In genomic region chr17:795721-796120, GRCh38 we compare ENCODE assay signal across 23 cellular contexts. TPM values are rescaled to one million over a fixed set of nuclear protein-coding genes. Genes with fewer than 3 reads are reported as not detected.
DNase-seq lines count a peak whose midpoint lies in the region; ATAC-seq and TF ChIP-seq lines count a peak whose summit lies in the region.
"Had no signal": no experiment of that assay in that cellular context is flagged by ENCODE, and none has a peak within 500 bp of the region (broad histone marks: within the 10 kb centered on the region; RNA-seq: fewer than 3 reads in every experiment).

No MANE protein-coding gene starts in this region.

- H4K5ac ChIP-seq in H9 (ENCODE audit: insufficient read length, low read depth, low read length): no peak overlapping the region

- H2BK5ac ChIP-seq in H9 (ENCODE audit: insufficient read length, low read length): no peak overlapping the region
- H2BK5ac ChIP-seq in neuronal stem cell (ENCODE audit: low read length): no peak overlapping the region

- H4K8ac ChIP-seq in H9 (replicated peaks; ENCODE audit: insufficient read length, low read depth, low read length) (no peak overlapping the region), neuronal stem cell (ENCODE audit: low read depth, low read length) (no peak overlapping the region)

- intact Hi-C loops in tibial artery (cut with DNase I; ENCODE audit: low total_unique reads): loop anchor here (2.0 kb wide), 1 partner anchor 185 kb away; no protein-coding TSS in a partner anchor

- H2BK20ac ChIP-seq in H9 (ENCODE audit: low read depth, low read length, poor library complexity, severe bottlenecking): no peak overlapping the region

- peaks cover 15 to 50% (median 42%) of the 10 kb centered on the region in 3 experiments; a peak in 6 of 7 replicates for H3K36me3 Mint-ChIP-seq in H9 (ENCODE audit: insufficient read depth in 1 of 3, low read depth in 3 of 3)
- peaks cover 59% of the 10 kb centered on the region for H3K36me3 Mint-ChIP-seq in endodermal cell (ENCODE audit: low read depth)

- H3K56ac ChIP-seq in H9 (ENCODE audit: insufficient read length, low read depth, low read length): no peak overlapping the region

- peaks cover 10 to 15% of the 10 kb centered on the region in 2 experiments for H3K4me1 Mint-ChIP-seq in H9
- peaks cover 15% of the 10 kb centered on the region for H3K4me1 Mint-ChIP-seq in endodermal cell

- H2BK15ac ChIP-seq in H9 (ENCODE audit: low read depth, low read length) (no peak overlapping the region), neuronal stem cell (ENCODE audit: low read length) (peak overlapping the region; percentile 63)

- no peak overlapping the region for H3K23ac ChIP-seq in H9 (ENCODE audit: insufficient read length, low read depth, low read length)
- H3K23ac ChIP-seq in neuronal stem cell (ENCODE audit: low read depth, low read length, poor library complexity): no peak overlapping the region

- H3K4ac ChIP-seq in H9 (ENCODE audit: low read depth, low read length) (no peak overlapping the region), neuronal stem cell (ENCODE audit: low read length) (no peak overlapping the region)

- H3K36me3 ChIP-seq in endodermal cell (ENCODE audit: control insufficient read depth, insufficient read depth, low read length) (peaks cover 74% of the 10 kb centered on the region), neuronal stem cell (replicated peaks in 1 of 2; ENCODE audit: control insufficient read depth in 2 of 2, insufficient read depth in 2 of 2, low read length in 2 of 2) (peaks cover 31 to 77% of the 10 kb centered on the region in 2 donors), tibial artery (peaks cover 8 to 35% (median 19%) of the 10 kb centered on the region in 3 donors)

- H4K91ac ChIP-seq in H9 (ENCODE audit: insufficient read length, low read depth, low read length) (no peak overlapping the region), neuronal stem cell (ENCODE audit: low read depth, low read length, poor library complexity) (no peak overlapping the region)

- H4K20me1 ChIP-seq in H9 (ENCODE audit: control insufficient read depth, insufficient read depth, insufficient read length): no peaks in the 10 kb centered on the region

- DNase-seq in H9 (no peak), endodermal cell (peak; percentile 47), neuronal stem cell (ENCODE audit: low spot score) (no peak), tibial artery (no peak), NCI-H187 treated with DMSO at 0.1 percent for 48 hours (lab: John Stamatoyannopoulos, UW) (no peak)
- DNase-seq: activated CD8-positive, alpha-beta memory T cell treated with anti-CD3 and anti-CD28 coated beads, Interleukin-2, amount 50 U/mL, for 4 hours; EL; left lung; NCI-H2107; NCI-H510A treated with DMSO at 0.1 percent for 48 hours; nephron progenitor cell; NK-92 treated with Interleukin-12 subunit alpha and Interleukin-12 subunit beta, amount 100 ng/mL, for 24 hours; stimulated activated CD4-positive, alpha-beta T cell treated with anti-CD3 and anti-CD28 coated beads, Interleukin-4, amount 100 ng/mL, for 24 hours; stimulated activated naive CD4-positive, alpha-beta T cell treated with Interleukin-2 at 50 U/mL for 16 hours had no signal

- H2AK5ac ChIP-seq in H9 (ENCODE audit: insufficient read length, low read length) (no peak overlapping the region), neuronal stem cell (ENCODE audit: low read depth, low read length) (no peak overlapping the region)

- H3K9ac ChIP-seq in H9 (ENCODE audit: extremely low read depth, insufficient read length, low read length): no peak overlapping the region
- H3K9ac ChIP-seq in endodermal cell (ENCODE audit: extremely low read depth, low read length, poor library complexity, severe bottlenecking): no peak overlapping the region
- peak overlapping the region; percentile 54 for H3K9ac ChIP-seq in neuronal stem cell (ENCODE audit: low read depth, low read length, poor library complexity)

- H3K4me1 ChIP-seq in H9 (ENCODE audit: insufficient read depth, low read length) (no peaks in the 10 kb centered on the region), endodermal cell (ENCODE audit: control insufficient read depth, insufficient read depth, low read length) (no peaks in the 10 kb centered on the region), neuronal stem cell (ENCODE audit: control insufficient read depth in 2 of 2, insufficient read depth in 1 of 2, low read depth in 1 of 2, low read length in 2 of 2) (peaks cover 7 to 12% of the 10 kb centered on the region in 2 donors), tibial artery (peaks cover 0 to 17% (median 9%) of the 10 kb centered on the region in 4 donors)

- no peak overlapping the region for H2BK120ac ChIP-seq in H9 (ENCODE audit: low read depth, low read length, poor library complexity, severe bottlenecking)
- no peak overlapping the region for H2BK120ac ChIP-seq in neuronal stem cell (ENCODE audit: low read depth, low read length)

- H3K4me2 ChIP-seq in H9 (ENCODE audit: insufficient read depth, insufficient read length, low read length): no peak overlapping the region
- H3K4me2 ChIP-seq in neuronal stem cell (ENCODE audit: insufficient read depth, low read length, poor library complexity, severe bottlenecking): no peak overlapping the region
- H3K4me2 ChIP-seq: smooth muscle cell had no signal

- H3K79me1 ChIP-seq in H9 (ENCODE audit: insufficient read depth, low read depth, low read length, poor library complexity, severe bottlenecking) (no peaks in the 10 kb centered on the region), neuronal stem cell (ENCODE audit: low read depth, low read length) (peaks cover 4% of the 10 kb centered on the region)

- H3K9me3 Mint-ChIP-seq in H9 (no peaks in the 10 kb centered on the region), endodermal cell (no peaks in the 10 kb centered on the region)
- H3K9me3 Mint-ChIP-seq: activated T-helper 2 cell treated with anti-CD3 and anti-CD28 coated beads, Interferon-gamma antibody, Interleukin-2, Interleukin-4, amounts not matched to agents 10 μg/mL and 5 μg/mL and 100 μg/mL, durations not matched to agents 14 hours and 24 hours and 36 hours; nephron progenitor cell had no signal

- no peaks in the 10 kb centered on the region for H3K27me3 ChIP-seq in H9 (ENCODE audit: insufficient read depth, low read length)
- H3K27me3 ChIP-seq in endodermal cell (ENCODE audit: control insufficient read depth, insufficient read depth, low read length, poor library complexity, severe bottlenecking): no peaks in the 10 kb centered on the region
- H3K27me3 ChIP-seq in neuronal stem cell (ENCODE audit: control insufficient read depth in 3 of 3, insufficient read depth in 3 of 3, low read depth in 1 of 3, low read length in 3 of 3): no peaks in the 10 kb centered on the region
- H3K27me3 ChIP-seq in tibial artery: no peaks in the 10 kb centered on the region
- H3K27me3 ChIP-seq: left lung, tibial nerve had no signal

- H3K4me3 Mint-ChIP-seq in H9 (no peak overlapping the region; a peak in 1 of 5 replicates), endodermal cell (no peak overlapping the region)
- H3K4me3 Mint-ChIP-seq: activated naive CD8-positive, alpha-beta T cell; CD14-positive monocyte; nephron progenitor cell had no signal

- H3K27me3 Mint-ChIP-seq in H9 (ENCODE audit: low read depth) (no peaks in the 10 kb centered on the region; the same call in 1 of the 2 replicates), endodermal cell (ENCODE audit: insufficient read depth) (no peaks in the 10 kb centered on the region)
- H3K27me3 Mint-ChIP-seq: activated naive CD8-positive, alpha-beta T cell had no signal

- no peak overlapping the region for H3K14ac ChIP-seq in H9 (ENCODE audit: insufficient read depth, low read length)
- H3K14ac ChIP-seq in neuronal stem cell (ENCODE audit: low read length): no peak overlapping the region

- no peak for ATAC-seq in HG02938 (IDR thresholded peaks at IDR 0.05; ENCODE audit: unreplicated experiment)
- ATAC-seq in HG02885 (IDR thresholded peaks at IDR 0.05; ENCODE audit: poor library complexity, unreplicated experiment): no peak
- ATAC-seq in GM21723 (IDR thresholded peaks at IDR 0.05; ENCODE audit: unreplicated experiment): no peak

- H3K79me2 ChIP-seq in H9 (ENCODE audit: insufficient read depth, low read length): no peaks in the 10 kb centered on the region

- H3T11ph ChIP-seq in H9 (ENCODE audit: low read length): no peak overlapping the region

- H2BK12ac ChIP-seq in H9 (ENCODE audit: insufficient read length, low read depth, low read length): no peak overlapping the region
- H2BK12ac ChIP-seq in neuronal stem cell (ENCODE audit: low read length): no peak overlapping the region

- WGBS in H9 (ENCODE audit: extremely low coverage, insufficient read length, low lambda C conversion rate): no CpG with 5 or more reads among the region's 9 CpGs
- 95 to 96% methylated on average over 5 to 9 of the region's 9 CpGs for WGBS in endodermal cell (ENCODE audit: insufficient coverage in 1 of 2, insufficient read length in 1 of 2), 2 experiments
- no CpG with 5 or more reads among the region's 9 CpGs for whole genome bisulfite sequencing in neuronal stem cell (ENCODE audit: extremely low coverage in 2 of 2, insufficient read length in 2 of 2, insufficient replicate concordance in 1 of 2), 2 donors

- no peaks in the 10 kb centered on the region for H3K23me2 ChIP-seq in H9 (ENCODE audit: insufficient read length, low read depth, low read length, poor library complexity, severe bottlenecking)

- no peak overlapping the region for H3K4me3 ChIP-seq in endodermal cell (ENCODE audit: low read length)
- no peak overlapping the region for H3K4me3 ChIP-seq in neuronal stem cell (ENCODE audit: low read length in 2 of 2)
- H3K4me3 ChIP-seq in tibial artery: no peak overlapping the region
- H3K4me3 ChIP-seq: left lung, SK-N-MC, smooth muscle cell had no signal

- no peak overlapping the region for H3K27ac ChIP-seq in H9 (ENCODE audit: insufficient read length, low read depth, low read length)
- no peak overlapping the region for H3K27ac ChIP-seq in endodermal cell (ENCODE audit: low read depth, low read length)
- H3K27ac ChIP-seq in neuronal stem cell (replicated peaks; ENCODE audit: low read length): no peak overlapping the region
- peak overlapping the region; percentile 26 to 68 for H3K27ac ChIP-seq in tibial artery
- H3K27ac ChIP-seq: SK-N-MC had no signal

- H2AFZ ChIP-seq in H9 (ENCODE audit: low read length) (no peak overlapping the region), neuronal stem cell (ENCODE audit: low read length) (no peak overlapping the region)

- H3K9me3 ChIP-seq in H9 (ENCODE audit: control insufficient read depth, low read depth, low read length) (no peaks in the 10 kb centered on the region), endodermal cell (ENCODE audit: control insufficient read depth, low read length) (no peaks in the 10 kb centered on the region), neuronal stem cell (replicated peaks in 1 of 2; ENCODE audit: control insufficient read depth in 2 of 2, insufficient read depth in 1 of 2, low read depth in 1 of 2, low read length in 2 of 2) (no peaks in the 10 kb centered on the region), tibial artery (no peaks in the 10 kb centered on the region)
- H3K9me3 ChIP-seq: left lung, tibial nerve had no signal

- no peak for TF ChIP-seq CTCF in H9 (conservative IDR thresholded peaks at IDR 0.05)
- TF ChIP-seq CTCF in endodermal cell (conservative IDR thresholded peaks at IDR 0.05): no peak
- no peak for TF ChIP-seq CTCF in tibial artery (IDR thresholded peaks at IDR 0.05)

- H3K27ac Mint-ChIP-seq in H9: peak overlapping the region; percentile 39 to 63 (median 40); a peak in 2 of 7 replicates
- H3K27ac Mint-ChIP-seq in endodermal cell: peak overlapping the region; percentile 76
- H3K27ac Mint-ChIP-seq: activated naive CD8-positive, alpha-beta T cell; activated T-helper 2 cell treated with anti-CD3 and anti-CD28 coated beads, Interferon-gamma antibody, Interleukin-2, Interleukin-4, amounts not matched to agents 10 μg/mL and 5 μg/mL and 100 μg/mL, durations not matched to agents 14 hours and 24 hours and 36 hours; CD14-positive monocyte; nephron progenitor cell had no signal

- H3K18ac ChIP-seq in H9 (ENCODE audit: insufficient read length, low read depth, low read length): no peak overlapping the region
- no peak overlapping the region for H3K18ac ChIP-seq in neuronal stem cell (ENCODE audit: low read length)

RNA-seq across cellular contexts. Expression of gene MRM3, which starts 13.6 kb away (rescaled TPM):
- total RNA-seq in H9 (2021) (24.3 and 25.3 TPM in 2 replicates), endodermal cell (10 to 100 TPM; 14.0 to 18.7 TPM)
- polyA plus RNA-seq in endodermal cell (2013, experiment 1 of 2): 10.1 TPM
- 10.7 TPM for polyA plus RNA-seq in endodermal cell (2013, experiment 2 of 2)
- polyA plus RNA-seq in neuronal stem cell (2013, experiment 1 of 2): 11.1 TPM
- polyA plus RNA-seq in neuronal stem cell (2013, experiment 2 of 2): 11.0 TPM

RNA-seq across cellular contexts. Expression of gene GLOD4, which starts 13.6 kb away (rescaled TPM):
- 99.8 and 106 TPM in 2 replicates for total RNA-seq in H9 (2021)
- 10 to 100 TPM; 81.6 to 95.1 TPM for total RNA-seq in endodermal cell
- 58.6 TPM for polyA plus RNA-seq in endodermal cell (2013, experiment 1 of 2)
- polyA plus RNA-seq in endodermal cell (2013, experiment 2 of 2): 54.5 TPM
- polyA plus RNA-seq in neuronal stem cell (2013, experiment 1 of 2): 79.0 TPM
- 78.5 TPM for polyA plus RNA-seq in neuronal stem cell (2013, experiment 2 of 2)

RNA-seq across cellular contexts. Expression of gene GEMIN4, which starts 43.7 kb away (rescaled TPM):
- total RNA-seq in H9 (2021) (54.7 and 56.8 TPM in 2 replicates), endodermal cell (10 to 100 TPM; 30.3 to 36.2 TPM)
- polyA plus RNA-seq in endodermal cell (2013, experiment 1 of 2): 27.3 TPM
- polyA plus RNA-seq in endodermal cell (2013, experiment 2 of 2): 24.4 TPM
- polyA plus RNA-seq in neuronal stem cell (2013, experiment 1 of 2): 23.9 TPM
- polyA plus RNA-seq in neuronal stem cell (2013, experiment 2 of 2): 22.5 TPM

Comparison
In these comparisons a context has a peak if more than half of its experiments do, and no peak if none do; other contexts are left out.
1. H3K27ac ChIP-seq: peak in tibial artery (2 of 2); none in H9 (single experiment), endodermal cell (single experiment) and neuronal stem cell (single experiment).